In the genomic region with DNA sequence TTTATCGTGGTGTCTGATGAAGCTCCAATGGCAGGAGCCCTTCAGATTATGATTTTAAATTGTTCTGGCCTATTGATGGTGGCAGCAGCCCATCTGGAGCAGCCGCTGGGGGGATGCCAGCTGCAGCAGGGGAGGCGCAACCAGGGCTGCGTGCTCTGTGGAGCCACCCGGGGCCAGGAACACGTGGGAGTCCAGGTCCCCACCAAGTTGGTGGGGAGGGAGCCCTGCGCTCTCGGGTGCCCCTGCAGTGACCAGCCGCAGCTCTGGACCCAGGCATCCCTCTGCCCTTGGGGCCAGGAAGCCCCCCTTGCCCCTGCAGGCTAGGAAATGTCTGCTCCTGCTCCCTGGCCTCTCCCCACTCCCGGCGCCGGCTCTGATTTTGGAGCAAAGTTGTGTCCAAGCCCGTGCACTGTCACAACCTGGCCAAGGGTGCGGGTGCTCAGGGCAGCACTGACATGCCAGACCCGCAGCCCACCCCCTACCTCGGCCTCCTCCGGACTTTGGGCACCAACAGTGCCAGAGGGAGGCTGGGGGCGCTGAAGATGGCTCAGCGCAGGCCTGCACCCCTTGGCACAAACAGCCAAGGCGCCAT, we compare ENCODE assay signal across 28 cellular contexts.
"Had no signal": no experiment of that assay in that cellular context is flagged by ENCODE, and none has a peak within 500 bp of the region (broad histone marks: within the 10 kb centered on the region; RNA-seq: fewer than 3 reads in every experiment).

No MANE protein-coding gene starts in this region.

- H3K27me3 Mint-ChIP-seq: natural killer cell treated with Interleukin-12 subunit alpha and Interleukin-12 subunit beta and Interleukin-15 and Interleukin-18, amount 100 ng/mL, for 72 hours; progenitor cell of endocrine pancreas had no signal

- H3K36me3 ChIP-seq: esophagus muscularis mucosa, gastroesophageal sphincter, heart right ventricle, left lung, neutrophil, right atrium auricular region, tibial nerve, upper lobe of left lung had no signal

- H3K4me3 ChIP-seq: esophagus muscularis mucosa, gastroesophageal sphincter, heart right ventricle, left lung, mucosa of descending colon, right atrium auricular region, testis, tibial nerve, upper lobe of left lung had no signal

- DNase-seq: effector CD8-positive, alpha-beta T cell; endodermal cell; foreskin keratinocyte; heart right ventricle; hippocampal formation; left cardiac atrium; mesenchymal stem cell; mucosa of descending colon; naive B cell; stimulated activated CD4-positive, alpha-beta T cell treated with anti-CD3 and anti-CD28 coated beads, Interleukin-2, amount 100 ng/mL, for 24 hours; stimulated activated CD4-positive, alpha-beta T cell treated with anti-CD3 and anti-CD28 coated beads, Interleukin-4, amount 100 ng/mL, for 24 hours; stimulated activated naive CD8-positive, alpha-beta T cell treated with anti-CD3 and anti-CD28 coated beads, Interleukin-15, Interleukin-2, amounts not matched to agents 100 U/mL and 50 U/mL, for 24 hours; substantia nigra; testis had no signal

- H3K4me1 ChIP-seq: esophagus muscularis mucosa, foreskin keratinocyte, gastroesophageal sphincter, left lung, parathyroid adenoma, right atrium auricular region, testis, tibial nerve, upper lobe of left lung had no signal

- H3K27ac ChIP-seq: epithelial cell of prostate, esophagus muscularis mucosa, foreskin keratinocyte, gastroesophageal sphincter, heart right ventricle, left lung, neutrophil, parathyroid adenoma, right atrium auricular region, testis, tibial nerve, upper lobe of left lung had no signal

- H3K9me3 Mint-ChIP-seq: mesothelial cell of epicardium; stimulated activated effector memory CD8-positive, alpha-beta T cell treated with anti-CD3 and anti-CD28 coated beads, Interleukin-12 subunit alpha, Interleukin-12 subunit beta, amount 100 ng/mL, for 72 hours had no signal

- H3K9me3 ChIP-seq: esophagus muscularis mucosa, gastroesophageal sphincter, heart right ventricle, left lung, mucosa of descending colon, neutrophil, right atrium auricular region, testis, tibial nerve, upper lobe of left lung had no signal

- H3K79me2 ChIP-seq: parathyroid adenoma had no signal

- ATAC-seq: foreskin keratinocyte; gastroesophageal sphincter; left lung; mucosa of descending colon; natural killer cell treated with Interleukin-12 subunit alpha and Interleukin-12 subunit beta and Interleukin-15 and Interleukin-18, amount 100 ng/mL, for 72 hours; stimulated activated effector memory CD8-positive, alpha-beta T cell treated with anti-CD3 and anti-CD28 coated beads, Interleukin-12 subunit alpha, Interleukin-12 subunit beta, amount 100 ng/mL, for 72 hours; stimulated activated naive CD8-positive, alpha-beta T cell treated with anti-CD3 and anti-CD28 coated beads, Interleukin-15, Interleukin-2, amounts not matched to agents 100 U/mL and 50 U/mL, for 24 hours had no signal

- H3K9ac ChIP-seq: parathyroid adenoma had no signal

- H3K4me3 Mint-ChIP-seq: endodermal cell; mesothelial cell of epicardium; natural killer cell treated with Interleukin-12 subunit alpha and Interleukin-12 subunit beta and Interleukin-15 and Interleukin-18, amount 100 ng/mL, for 72 hours; neural crest cell; stimulated activated effector memory CD8-positive, alpha-beta T cell treated with anti-CD3 and anti-CD28 coated beads, Interleukin-12 subunit alpha, Interleukin-12 subunit beta, amount 100 ng/mL, for 72 hours had no signal

- H3K27ac Mint-ChIP-seq: endodermal cell; mesothelial cell of epicardium; naive B cell; progenitor cell of endocrine pancreas; stimulated activated effector memory CD8-positive, alpha-beta T cell treated with anti-CD3 and anti-CD28 coated beads, Interleukin-12 subunit alpha, Interleukin-12 subunit beta, amount 100 ng/mL, for 72 hours had no signal

- H3K27me3 ChIP-seq: foreskin keratinocyte, gastroesophageal sphincter, heart right ventricle, left lung, neutrophil, right atrium auricular region, testis, tibial nerve, upper lobe of left lung had no signal

- H2AFZ ChIP-seq: parathyroid adenoma had no signal

- H3K36me3 Mint-ChIP-seq: mesothelial cell of epicardium; natural killer cell treated with Interleukin-12 subunit alpha and Interleukin-12 subunit beta and Interleukin-15 and Interleukin-18, amount 100 ng/mL, for 72 hours; stimulated activated effector memory CD8-positive, alpha-beta T cell treated with anti-CD3 and anti-CD28 coated beads, Interleukin-12 subunit alpha, Interleukin-12 subunit beta, amount 100 ng/mL, for 72 hours had no signal

- H3K4me1 Mint-ChIP-seq: endodermal cell, mesothelial cell of epicardium had no signal
